23 cellular contexts compared by ENCODE assay signal in genomic region chr5:34652466-34652865, GRCh38. TPM values are rescaled to one million over a fixed set of nuclear protein-coding genes. Genes with fewer than 3 reads are reported as not detected.
A peak's percentile ranks its signal among the peaks of the same experiment; 100 is the strongest.
DNase-seq lines count a peak whose midpoint lies in the region; ATAC-seq and TF ChIP-seq lines count a peak whose summit lies in the region.
"Had no signal": no experiment of that assay in that cellular context is flagged by ENCODE, and none has a peak within 500 bp of the region (broad histone marks: within the 10 kb centered on the region; RNA-seq: fewer than 3 reads in every experiment).

No MANE protein-coding gene starts in this region.

- peaks cover 29% of the 10 kb centered on the region for H3F3A ChIP-seq in GM23248 (ENCODE audit: insufficient read depth)

- no peaks in the 10 kb centered on the region for H3K9me2 ChIP-seq in GM23248 (ENCODE audit: insufficient read depth)

- no peaks in the 10 kb centered on the region for H3K36me3 ChIP-seq in GM23248 (ENCODE audit: low read depth)
- H3K36me3 ChIP-seq in osteoblast (ENCODE audit: insufficient read depth, low read length) = no peaks in the 10 kb centered on the region

- TF ChIP-seq CTCF in osteoblast (IDR thresholded peaks at IDR 0.05; ENCODE audit: extremely low read depth, low read depth, low read length) (no peak), foreskin keratinocyte (conservative IDR thresholded peaks at IDR 0.05) (no peak)

- no peak overlapping the region for H3K4me3 ChIP-seq in GM23248
- H3K4me3 ChIP-seq in osteoblast (ENCODE audit: insufficient read depth, low read length) = no peak overlapping the region

- ATAC-seq in left cardiac atrium (no peak), HG03354 (IDR thresholded peaks at IDR 0.05; ENCODE audit: poor library complexity, severe bottlenecking, unreplicated experiment) (no peak), foreskin keratinocyte (no peak)
- ATAC-seq: Panc1 had no signal

- in situ Hi-C loops in GM23248 (cut with MboI) = no loop called here

- intact Hi-C loops in left cardiac atrium (cut with DNase I) = loop anchor here in 1 of 2 donors (5.0 to 10.0 kb wide), 3 partner anchors 35 to 182 kb away; partner anchors contain the start of gene TTC23L

- WGBS in GM23248 (ENCODE audit: low coverage in 1 of 2, low lambda C conversion rate in 2 of 2, missing lambda C conversion rate in 2 of 2), 2 experiments = 48 to 56% methylated on average over 5 of the region's 5 CpGs

- H3K27ac ChIP-seq in GM23248 (no peak overlapping the region), osteoblast (ENCODE audit: low read depth, low read length) (no peak overlapping the region), foreskin keratinocyte (no peak overlapping the region)
- H3K27ac ChIP-seq: C4-2B, RWPE1 had no signal

- no peaks in the 10 kb centered on the region for H3K27me3 ChIP-seq in GM23248 (replicated peaks; ENCODE audit: insufficient read depth)
- no peaks in the 10 kb centered on the region for H3K27me3 ChIP-seq in osteoblast (ENCODE audit: insufficient read depth, low read length)
- H3K27me3 ChIP-seq in foreskin keratinocyte = peaks cover 4% of the 10 kb centered on the region

- H3K79me2 ChIP-seq in GM23248 (ENCODE audit: insufficient read depth) (peaks cover 7% of the 10 kb centered on the region), osteoblast (ENCODE audit: insufficient read depth, low read length) (peaks cover 7% of the 10 kb centered on the region)

- no peak overlapping the region for H3K4me2 ChIP-seq in GM23248 (ENCODE audit: unreplicated experiment)
- no peak overlapping the region for H3K4me2 ChIP-seq in osteoblast (ENCODE audit: insufficient read depth, low read length)

- H4K20me1 ChIP-seq in GM23248 (ENCODE audit: insufficient read depth) (no peaks in the 10 kb centered on the region), osteoblast (ENCODE audit: insufficient read depth, low read length) (no peaks in the 10 kb centered on the region)

- H3K4me1 ChIP-seq in GM23248 (ENCODE audit: insufficient read depth) (peaks cover 22% of the 10 kb centered on the region), osteoblast (ENCODE audit: insufficient read depth, low read length) (peaks cover 35% of the 10 kb centered on the region), foreskin keratinocyte (no peaks in the 10 kb centered on the region)

- no peaks in the 10 kb centered on the region for H3K9me3 ChIP-seq in GM23248 (ENCODE audit: low read depth)
- H3K9me3 ChIP-seq in osteoblast (ENCODE audit: low read depth, low read length) = no peaks in the 10 kb centered on the region

- H2AFZ ChIP-seq in GM23248 = no peak overlapping the region
- H2AFZ ChIP-seq in osteoblast (ENCODE audit: low read length) = no peak overlapping the region

- peak; percentile 15 for DNase-seq in GM23248
- DNase-seq in cerebellar cortex (ENCODE audit: low spot score) = peak; percentile 13
- peak; percentile 51 for DNase-seq in glomerular visceral epithelial cell (ENCODE audit: extremely low spot score)
- DNase-seq in osteoblast (ENCODE audit: insufficient read length, low spot score, missing footprints) = peak; percentile 74
- DNase-seq in left cardiac atrium = no peak
- no peak for DNase-seq in AML-193 (lab: John Stamatoyannopoulos, UW)
- no peak for DNase-seq in foreskin keratinocyte
- DNase-seq: CD8-positive, alpha-beta memory T cell; DMS 273 treated with DMSO at 0.1 percent for 48 hours; DMS79; GF-D8; H9; NCI-H1092; NCI-H1417 treated with DMSO at 0.1 percent for 48 hours; NCI-H1694 treated with DMSO at 0.1 percent for 48 hours; NCI-H2081; NCI-H2227 treated with DMSO at 0.1 percent for 48 hours; NCI-H510A; SHP77 had no signal

- H3K9ac ChIP-seq in GM23248 = no peak overlapping the region

RNA-seq across cellular contexts. Expression of gene RAI14, which starts 3.7 kb away (rescaled TPM):
- total RNA-seq in GM23248 (2014; rRNA removed; shearing (Covaris generic)) = 120 and 124 TPM in 2 replicates
- polyA plus RNA-seq in GM23248 (2016; fragmentation: Nextera tagmentation; extraction: Ambion mirVana) (113 and 116 TPM in 2 replicates), foreskin keratinocyte (9.0 and 10.9 TPM in 2 replicates)
- total RNA-seq in osteoblast (138 and 149 TPM in 2 replicates), left cardiac atrium (10 to 100 TPM; 14.2 to 26.3 TPM), foreskin keratinocyte (37.8 and 38.1 TPM in 2 replicates)

Comparison
In these comparisons a context has a peak if more than half of its experiments do, and no peak if none do; other contexts are left out.
1. DNase-seq: peak in GM23248 (single experiment), cerebellar cortex (single experiment), glomerular visceral epithelial cell (single experiment) and osteoblast (single experiment); none in left cardiac atrium (single experiment), AML-193 (0 of 2) and foreskin keratinocyte (0 of 2).